14 cellular contexts compared by ENCODE assay signal in genomic region chr6:12420626-12421025, GRCh38.
DNase-seq lines count a peak whose midpoint lies in the region; ATAC-seq and TF ChIP-seq lines count a peak whose summit lies in the region.
"Had no signal": no experiment of that assay in that cellular context is flagged by ENCODE, and none has a peak within 500 bp of the region (broad histone marks: within the 10 kb centered on the region; RNA-seq: fewer than 3 reads in every experiment).

No MANE protein-coding gene starts in this region.

- ATAC-seq in SK-N-SH treated with all-trans-retinoic acid at 6 μM for 48 hours, result peak; percentile 41; the same call in 2 of the 3 replicates
- peak; percentile 79 for ATAC-seq in esophagus mucosa
- ATAC-seq in HG02870 (IDR thresholded peaks at IDR 0.05; ENCODE audit: unreplicated experiment), result no peak
- no peak for ATAC-seq in CD4-positive, alpha-beta T cell (ENCODE audit: poor library complexity)
- no peak for ATAC-seq in GM18498 (IDR thresholded peaks at IDR 0.05; ENCODE audit: unreplicated experiment)
- ATAC-seq in GM21515 (IDR thresholded peaks at IDR 0.05; ENCODE audit: unreplicated experiment), result no peak
- ATAC-seq: K562 had no signal

- H3K9me3 Mint-ChIP-seq in progenitor cell of endocrine pancreas (ENCODE audit: low read depth), result peaks cover 9% of the 10 kb centered on the region
- peaks cover 1% of the 10 kb centered on the region for H3K9me3 Mint-ChIP-seq in CD4-positive, alpha-beta T cell

- peak overlapping the region; percentile 12 for H3K27ac Mint-ChIP-seq in progenitor cell of endocrine pancreas
- H3K27ac Mint-ChIP-seq in CD4-positive, alpha-beta T cell, result no peak overlapping the region
- H3K27ac Mint-ChIP-seq: activated B cell treated with CpG ODN at 0.5 μM for 24 hours, endodermal cell had no signal

- TF ChIP-seq CTCF in progenitor cell of endocrine pancreas (IDR thresholded peaks at IDR 0.05; ENCODE audit: unreplicated experiment), result no peak
- TF ChIP-seq CTCF in CD4-positive, alpha-beta T cell (IDR thresholded peaks at IDR 0.05), result no peak

- no peaks in the 10 kb centered on the region for H3K36me3 Mint-ChIP-seq in progenitor cell of endocrine pancreas (ENCODE audit: insufficient read depth)
- no peaks in the 10 kb centered on the region for H3K36me3 Mint-ChIP-seq in CD4-positive, alpha-beta T cell (ENCODE audit: low read depth)

- no peak overlapping the region for H3K27ac ChIP-seq in CD4-positive, alpha-beta T cell (ENCODE audit: low read depth, low read length)

- POLR2A ChIA-PET in CD4-positive, alpha-beta T cell (lab: Charles Lee), result no interaction called here

- H3K4me3 Mint-ChIP-seq in progenitor cell of endocrine pancreas (ENCODE audit: low read depth), result no peak overlapping the region
- no peak overlapping the region for H3K4me3 Mint-ChIP-seq in CD4-positive, alpha-beta T cell
- H3K4me3 Mint-ChIP-seq: activated B cell treated with CpG ODN at 0.5 μM for 24 hours, endodermal cell had no signal

- peak; percentile 21 for DNase-seq in H4 (ENCODE audit: low spot score)
- no peak for DNase-seq in progenitor cell of endocrine pancreas (ENCODE audit: low spot score, unreplicated experiment)
- DNase-seq in CD4-positive, alpha-beta T cell, result no peak
- DNase-seq: activated B cell treated with CpG ODN at 0.5 μM for 24 hours; endodermal cell; NCI-H1105; posterior cingulate gyrus; stimulated activated CD4-positive, alpha-beta T cell treated with anti-CD3 and anti-CD28 coated beads, Interleukin-15, amount 100 ng/mL, for 24 hours had no signal

- H3K4me1 Mint-ChIP-seq in progenitor cell of endocrine pancreas (ENCODE audit: low read depth), result peaks cover 14% of the 10 kb centered on the region
- no peaks in the 10 kb centered on the region for H3K4me1 Mint-ChIP-seq in CD4-positive, alpha-beta T cell (ENCODE audit: low read depth)
- H3K4me1 Mint-ChIP-seq: activated B cell treated with CpG ODN at 0.5 μM for 24 hours had no signal

- H3K27me3 Mint-ChIP-seq in progenitor cell of endocrine pancreas, result peaks cover 4% of the 10 kb centered on the region
- H3K27me3 Mint-ChIP-seq in CD4-positive, alpha-beta T cell, result peaks cover 11% of the 10 kb centered on the region
- H3K27me3 Mint-ChIP-seq: activated B cell treated with CpG ODN at 0.5 μM for 24 hours had no signal

- no peaks in the 10 kb centered on the region for H3K9me3 ChIP-seq in CD4-positive, alpha-beta T cell (ENCODE audit: control insufficient read depth, low read length)

- CTCF ChIA-PET in CD4-positive, alpha-beta T cell (lab: Charles Lee), result no interaction called here

- intact Hi-C loops in CD4-positive, alpha-beta T cell (cut with DNase I, micrococcal nuclease), result no loop called here

- no peaks in the 10 kb centered on the region for H3K27me3 ChIP-seq in CD4-positive, alpha-beta T cell (ENCODE audit: control insufficient read depth, insufficient read depth, low read length)

TF ChIP-seq in SK-N-SH treated with all-trans-retinoic acid at 6 μM for 48 hours, 23 proteins besides CTCF, POLR2A, EP300 and RAD21:
- TF ChIP-seq ZFP30 (CRISPR knock-in tag; IDR thresholded peaks at IDR 0.05), result no peak
- no peak for TF ChIP-seq CSDC2 (CRISPR knock-in tag; IDR thresholded peaks at IDR 0.05)
- TF ChIP-seq ZNF8 (CRISPR knock-in tag; IDR thresholded peaks at IDR 0.05), result no peak
- TF ChIP-seq PPARA (CRISPR knock-in tag; IDR thresholded peaks at IDR 0.05; ENCODE audit: borderline replicate concordance), result no peak
- no peak for TF ChIP-seq RARB (CRISPR knock-in tag; IDR thresholded peaks at IDR 0.05)
- TF ChIP-seq TSHZ2 (CRISPR knock-in tag; IDR thresholded peaks at IDR 0.05), result no peak
- TF ChIP-seq ZNF565 (CRISPR knock-in tag; conservative IDR thresholded peaks at IDR 0.05; ENCODE audit: low read depth), result no peak
- TF ChIP-seq TOX (CRISPR knock-in tag; IDR thresholded peaks at IDR 0.05; ENCODE audit: borderline replicate concordance), result no peak

Comparison
In these comparisons a context has a peak if more than half of its experiments do, and no peak if none do; other contexts are left out.
1. ATAC-seq: peak in SK-N-SH treated with all-trans-retinoic acid at 6 μM for 48 hours (single experiment) and esophagus mucosa (single experiment); none in HG02870 (single experiment), CD4-positive, alpha-beta T cell (single experiment), GM18498 (single experiment) and GM21515 (single experiment).